16 cellular contexts compared by ENCODE assay signal in genomic region chr10:45453639-45454250, GRCh38.
DNase-seq lines count a peak whose midpoint lies in the region; ATAC-seq, FAIRE-seq and TF ChIP-seq lines count a peak whose summit lies in the region.
"Had no signal": no experiment of that assay in that cellular context is flagged by ENCODE, and none has a peak within 500 bp of the region (broad histone marks: within the 10 kb centered on the region; RNA-seq: fewer than 3 reads in every experiment).

No MANE protein-coding gene starts in this region.

- POLR2A ChIA-PET in activated B cell treated with CpG ODN at 0.5 μM for 24 hours (lab: Charles Lee) (interaction anchor here (1.3 kb wide), 1 partner anchor 7 kb away, joined by 4 read pairs; no protein-coding TSS in a partner anchor), HepG2 (lab: Yijun Ruan, JAX) (no interaction called here)

- H3K4me1 ChIP-seq in HepG2 (ENCODE audit: insufficient read depth, low read length) (peaks cover 8% of the 10 kb centered on the region; the same call in 1 of the 2 replicates), spleen (peaks cover 0 to 36% (median 2%) of the 10 kb centered on the region in 6 donors)

- H3K27me3 Mint-ChIP-seq in activated B cell treated with CpG ODN at 0.5 μM for 24 hours, result no peaks in the 10 kb centered on the region

- H3K36me3 ChIP-seq in HepG2 (replicated peaks in 1 of 2; ENCODE audit: control insufficient read depth in 1 of 2, insufficient read depth in 2 of 2, low read length in 2 of 2) (peaks cover 4 to 13% of the 10 kb centered on the region in 2 experiments; a peak in 4 of 5 replicates), spleen (peaks cover 0 to 54% (median 26%) of the 10 kb centered on the region in 6 donors)

- H3K36me3 Mint-ChIP-seq in activated B cell treated with CpG ODN at 0.5 μM for 24 hours (ENCODE audit: low read depth), result peaks cover 38% of the 10 kb centered on the region

- H3K9me3 Mint-ChIP-seq in activated B cell treated with CpG ODN at 0.5 μM for 24 hours, result peaks cover 7% of the 10 kb centered on the region
- H3K9me3 Mint-ChIP-seq: HFFc6 had no signal

- peak; percentile 15 for ATAC-seq in Right ventricle myocardium superior (ENCODE audit: poor library complexity)
- no peak for ATAC-seq in activated B cell treated with CpG ODN at 0.5 μM for 24 hours (ENCODE audit: low read depth)
- peak; percentile 29; the same call in 2 of the 3 replicates for ATAC-seq in HepG2
- ATAC-seq in HG03354 (IDR thresholded peaks at IDR 0.05; ENCODE audit: poor library complexity, severe bottlenecking, unreplicated experiment), result no peak
- no peak for ATAC-seq in GM18517 (IDR thresholded peaks at IDR 0.05; ENCODE audit: unreplicated experiment)

- intact Hi-C loops in Right ventricle myocardium superior (cut with DNase I), result no loop called here
- intact Hi-C loops in cardiac septum (cut with DNase I), result no loop called here
- intact Hi-C loops in activated B cell treated with CpG ODN at 0.5 μM for 24 hours (cut with micrococcal nuclease), result no loop called here
- intact Hi-C loops in HepG2 (cut with micrococcal nuclease; ENCODE audit: unreplicated experiment), result no loop called here
- intact Hi-C loops in spleen (cut with DNase I; ENCODE audit: low total_unique reads), result no loop called here

- no peak for FAIRE-seq in HepG2 (lab: Jason Lieb, UNC)
- FAIRE-seq: keratinocyte had no signal

- TF ChIP-seq EP300 in HepG2 (IDR thresholded peaks at IDR 0.05; ENCODE audit: low read depth in 2 of 2, low read length in 2 of 2) (no peak), HepG2 (CRISPR knock-in tag; IDR thresholded peaks at IDR 0.05; ENCODE audit: borderline replicate concordance) (no peak)

- H3K27ac Mint-ChIP-seq in activated B cell treated with CpG ODN at 0.5 μM for 24 hours, result peak overlapping the region; percentile 48
- H3K27ac Mint-ChIP-seq: HFFc6 had no signal

- no peaks in the 10 kb centered on the region for H4K20me1 ChIP-seq in HepG2 (ENCODE audit: insufficient read depth, low read length)

- H3K4me3 Mint-ChIP-seq in activated B cell treated with CpG ODN at 0.5 μM for 24 hours, result no peak overlapping the region
- H3K4me3 Mint-ChIP-seq: HFFc6 had no signal

- CTCF ChIA-PET in activated B cell treated with CpG ODN at 0.5 μM for 24 hours (lab: Charles Lee) (interaction anchor here (1.3 kb wide), 1 partner anchor 11 kb away, joined by 5 read pairs; no protein-coding TSS in a partner anchor), HepG2 (lab: Yijun Ruan, JAX; ENCODE audit: low intra/inter-chr PET ratio, low total read pairs) (no interaction called here)

- TF ChIP-seq POLR2A in HepG2 (IDR thresholded peaks at IDR 0.05; ENCODE audit: insufficient read depth in 1 of 2, low read depth in 2 of 2, low read length in 2 of 2), result no peak
- no peak for TF ChIP-seq POLR2A in spleen (IDR thresholded peaks at IDR 0.05)

- H3K4me3 ChIP-seq in HepG2 (replicated peaks in 1 of 3; ENCODE audit: insufficient read depth in 1 of 3, low read depth in 2 of 3, low read length in 3 of 3) (no peak overlapping the region), spleen (no peak overlapping the region)

- H3K79me2 ChIP-seq in HepG2 (ENCODE audit: insufficient read depth, low read length), result no peaks in the 10 kb centered on the region

- WGBS in HepG2 (ENCODE audit: low lambda C conversion rate), result 79% methylated on average over 5 of the region's 9 CpGs
- 63 to 93% (median 86%) methylated on average over 8 to 9 of the region's 9 CpGs for WGBS in spleen, 5 donors

- no peak overlapping the region for H3K27ac ChIP-seq in HepG2 (ENCODE audit: extremely low read length, insufficient read depth, low read length)
- peak overlapping the region in 2 of 8 donors; percentile 28 to 40 for H3K27ac ChIP-seq in spleen

- H3K4me1 Mint-ChIP-seq in activated B cell treated with CpG ODN at 0.5 μM for 24 hours, result peaks cover 48% of the 10 kb centered on the region

- no peak overlapping the region for H3K9ac ChIP-seq in HepG2 (ENCODE audit: insufficient read depth, low read depth, low read length)

- no TSS peak for BruUV-seq in HepG2 (replicated peaks; lab: Mats Ljungman, UMichigan)

- H3K27me3 ChIP-seq in HepG2 (ENCODE audit: control insufficient read depth in 1 of 2, insufficient read depth in 2 of 2, low read length in 2 of 2) (no peaks in the 10 kb centered on the region), spleen (replicated peaks in 1 of 7) (no peaks in the 10 kb centered on the region)

- in situ Hi-C loops in HepG2 (cut with HindIII; ENCODE audit: extremely low pct_ligation_motif_present, low pct_unique_long_range_greater_than_20kb), result no loop called here

- no peak for TF ChIP-seq RAD21 in HepG2 (CRISPR knock-in tag; IDR thresholded peaks at IDR 0.05)

- TF ChIP-seq CTCF in activated B cell treated with CpG ODN at 0.5 μM for 24 hours (IDR thresholded peaks at IDR 0.05) (no peak), HepG2 (CRISPR knock-in tag; IDR thresholded peaks at IDR 0.05) (no peak), spleen (IDR thresholded peaks at IDR 0.05 in 8 of 11, conservative IDR thresholded peaks at IDR 0.05 in 3 of 11) (no peak)

- no peak overlapping the region for H2AFZ ChIP-seq in HepG2 (ENCODE audit: low read length)

- DNase-seq in Right ventricle myocardium superior (no peak), cardiac septum (ENCODE audit: low spot score) (no peak), activated B cell treated with CpG ODN at 0.5 μM for 24 hours (no peak), HepG2 (ENCODE audit: low spot score) (no peak), spleen (no peak), NOMO-1 treated with dmso at 0.1 percent for 144 hours (lab: John Stamatoyannopoulos, UW; ENCODE audit: unreplicated experiment) (no peak)
- DNase-seq: activated CD8-positive, alpha-beta memory T cell treated with anti-CD3 and anti-CD28 coated beads for 24 hours; activated gamma-delta T cell; central memory CD4-positive, alpha-beta T cell; GDM1; HFFc6; NCI-H2171; stimulated activated naive CD4-positive, alpha-beta T cell treated with Interleukin-2 at 50 U/mL for 16 hours had no signal

- H3K4me2 ChIP-seq in HepG2 (ENCODE audit: low read depth, low read length), result no peak overlapping the region

- no peaks in the 10 kb centered on the region for H3K9me3 ChIP-seq in HepG2 (ENCODE audit: low read length)
- no peaks in the 10 kb centered on the region for H3K9me3 ChIP-seq in spleen

TF ChIP-seq in HepG2, 621 proteins besides CTCF, POLR2A, EP300 and RAD21:
- TF ChIP-seq CEBPB (IDR thresholded peaks at IDR 0.05; ENCODE audit: borderline replicate concordance, low read depth, low read length), result no peak
- no peak for TF ChIP-seq MTA1 (CRISPR knock-in tag; IDR thresholded peaks at IDR 0.05; ENCODE audit: borderline replicate concordance)
- no peak for TF ChIP-seq SALL1 (CRISPR knock-in tag; IDR thresholded peaks at IDR 0.05)
- TF ChIP-seq CSRNP1 (CRISPR knock-in tag; IDR thresholded peaks at IDR 0.05), result no peak
- TF ChIP-seq ZNF234 (CRISPR knock-in tag; conservative IDR thresholded peaks at IDR 0.05), result no peak
- TF ChIP-seq ZNF263 (CRISPR knock-in tag; IDR thresholded peaks at IDR 0.05), result no peak
- TF ChIP-seq YY1 (IDR thresholded peaks at IDR 0.05; ENCODE audit: insufficient read depth, insufficient replicate concordance, low read depth, low read length), result no peak
- no peak for TF ChIP-seq PBX2 (CRISPR knock-in tag; IDR thresholded peaks at IDR 0.05)
- TF ChIP-seq ZNF260 (CRISPR knock-in tag; IDR thresholded peaks at IDR 0.05; ENCODE audit: borderline replicate concordance, low read depth), result no peak
- no peak for TF ChIP-seq NFE2L2 (IDR thresholded peaks at IDR 0.05; ENCODE audit: low read length)
- no peak for TF ChIP-seq PHF5A (CRISPR knock-in tag; IDR thresholded peaks at IDR 0.05; ENCODE audit: low read depth, unreplicated experiment)
- no peak for TF ChIP-seq NAIF1 (CRISPR knock-in tag; IDR thresholded peaks at IDR 0.05; ENCODE audit: borderline replicate concordance)
- TF ChIP-seq ZNF850 (CRISPR knock-in tag; conservative IDR thresholded peaks at IDR 0.05), result no peak
- no peak for TF ChIP-seq HDAC2 (CRISPR knock-in tag; IDR thresholded peaks at IDR 0.05)
- TF ChIP-seq ZNF75D (CRISPR knock-in tag; IDR thresholded peaks at IDR 0.05; ENCODE audit: borderline replicate concordance), result no peak
- TF ChIP-seq PCBP2 (optimal IDR thresholded peaks at IDR 0.05; ENCODE audit: low read depth, low read length, poor library complexity, severe bottlenecking), result no peak
- TF ChIP-seq BCL6 (CRISPR knock-in tag; IDR thresholded peaks at IDR 0.05), result no peak
- no peak for TF ChIP-seq ZNF256 (CRISPR knock-in tag; conservative IDR thresholded peaks at IDR 0.05)
- no peak for TF ChIP-seq ZNF615 (CRISPR knock-in tag; IDR thresholded peaks at IDR 0.05; ENCODE audit: borderline replicate concordance)
- TF ChIP-seq NFE2 (CRISPR knock-in tag; IDR thresholded peaks at IDR 0.05), result no peak

Comparison
In these comparisons a context has a peak if more than half of its experiments do, and no peak if none do; other contexts are left out.
1. ATAC-seq: peak in Right ventricle myocardium superior (single experiment) and HepG2 (single experiment); none in activated B cell treated with CpG ODN at 0.5 μM for 24 hours (single experiment), HG03354 (single experiment) and GM18517 (single experiment).